Comparison of ENCODE assay signal across 39 cellular contexts in the genomic region with DNA sequence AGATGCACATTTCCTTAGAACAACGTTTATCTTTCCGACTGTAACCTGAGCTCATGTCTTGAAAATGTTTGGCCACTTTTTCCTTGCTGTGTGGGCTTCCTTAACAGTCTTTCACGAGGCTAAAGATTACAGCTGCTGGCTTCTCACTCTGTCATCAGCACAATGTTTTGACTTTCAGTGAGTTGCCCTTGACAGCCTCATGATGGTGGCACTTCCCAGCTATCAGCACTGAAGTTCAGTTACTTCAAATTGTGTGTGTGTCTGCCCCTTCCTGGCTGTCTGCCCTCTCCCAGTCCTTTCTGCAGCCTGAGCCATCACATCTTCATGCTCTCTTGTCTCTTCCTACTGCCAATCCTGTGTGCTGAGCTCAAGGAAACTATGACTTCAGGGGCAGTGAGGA.
"Had no signal": no experiment of that assay in that cellular context is flagged by ENCODE, and none has a peak within 500 bp of the region (broad histone marks: within the 10 kb centered on the region; RNA-seq: fewer than 3 reads in every experiment).

No MANE protein-coding gene starts in this region.

- H3K4me1 Mint-ChIP-seq: activated naive CD4-positive, alpha-beta T cell treated with anti-CD3 and anti-CD28 coated beads, Interleukin-2, amount 10 ng/mL, durations not matched to agents 7 days and 5 days; activated naive CD4-positive, alpha-beta T cell treated with anti-CD3 and anti-CD28 coated beads, Interleukin-2, amount 50 U/mL, for 24 hours; activated naive CD8-positive, alpha-beta T cell treated with anti-CD3 and anti-CD28 coated beads for 36 hours; activated naive CD8-positive, alpha-beta T cell treated with anti-CD3 and anti-CD28 coated beads, Interleukin-2, amount 10 ng/mL, durations not matched to agents 7 days and 5 days; activated naive CD8-positive, alpha-beta T cell treated with anti-CD3 and anti-CD28 coated beads, Interleukin-2, amount 50 U/mL, for 24 hours; activated T-helper 17 cell treated with anti-CD3 and anti-CD28 coated beads, Interleukin-2, amount 50 U/mL, for 72 hours; central memory CD8-positive, alpha-beta T cell had no signal

- H3K27me3 Mint-ChIP-seq: activated naive CD4-positive, alpha-beta T cell treated with anti-CD3 and anti-CD28 coated beads, Interleukin-2, amount 10 ng/mL, durations not matched to agents 7 days and 5 days; activated naive CD8-positive, alpha-beta T cell treated with anti-CD3 and anti-CD28 coated beads, Interleukin-2, amount 10 ng/mL, durations not matched to agents 7 days and 5 days; activated naive CD8-positive, alpha-beta T cell treated with anti-CD3 and anti-CD28 coated beads, Interleukin-2, amount 50 U/mL, for 24 hours; brain had no signal

- H3K4me3 ChIP-seq: adrenal gland, ascending aorta, body of pancreas, breast epithelium, cardiac muscle cell had no signal

- H3K27ac ChIP-seq: adrenal gland, body of pancreas, brain microvascular endothelial cell, breast epithelium, cardiac muscle cell had no signal

- ATAC-seq: activated naive CD4-positive, alpha-beta T cell treated with anti-CD3 and anti-CD28 coated beads, Interleukin-2, amount 50 U/mL, for 72 hours; activated naive CD8-positive, alpha-beta T cell treated with anti-CD3 and anti-CD28 coated beads, Interleukin-2, amount 50 U/mL, for 24 hours; activated T-cell treated with anti-CD3 and anti-CD28 coated beads, Interleukin-2, amount 50 U/mL, for 4 hours; activated T-cell treated with anti-CD3 and anti-CD28 coated beads, Interleukin-2, amount 50 U/mL, for 72 hours; activated T-helper 17 cell treated with anti-CD3 and anti-CD28 coated beads, Interleukin-2, amount 50 U/mL, for 72 hours; body of pancreas had no signal

- H3K9me3 ChIP-seq: adrenal gland, ascending aorta, body of pancreas, breast epithelium had no signal

- H3K36me3 ChIP-seq: adrenal gland, ascending aorta, brain microvascular endothelial cell, breast epithelium, cardiac muscle cell had no signal

- H3K4me3 Mint-ChIP-seq: activated naive CD4-positive, alpha-beta T cell treated with anti-CD3 and anti-CD28 coated beads for 36 hours; activated naive CD4-positive, alpha-beta T cell treated with anti-CD3 and anti-CD28 coated beads, Interleukin-2, amount 10 ng/mL, durations not matched to agents 7 days and 5 days; activated naive CD4-positive, alpha-beta T cell treated with anti-CD3 and anti-CD28 coated beads, Interleukin-2, amount 50 U/mL, for 24 hours; activated naive CD8-positive, alpha-beta T cell; activated naive CD8-positive, alpha-beta T cell treated with anti-CD3 and anti-CD28 coated beads for 36 hours; activated naive CD8-positive, alpha-beta T cell treated with anti-CD3 and anti-CD28 coated beads, Interleukin-2, amount 10 ng/mL, durations not matched to agents 7 days and 5 days; activated naive CD8-positive, alpha-beta T cell treated with anti-CD3 and anti-CD28 coated beads, Interleukin-2, amount 50 U/mL, for 24 hours; activated T-cell treated with anti-CD3 and anti-CD28 coated beads, Interleukin-2, amount 50 U/mL, for 24 hours; activated T-cell treated with anti-CD3 and anti-CD28 coated beads, Interleukin-2, amount 50 U/mL, for 4 hours; activated T-cell treated with anti-CD3 and anti-CD28 coated beads, Interleukin-2, amount 50 U/mL, for 72 hours; activated T-helper 1 cell treated with anti-CD3 and anti-CD28 coated beads, Interleukin-12 subunit alpha, Interleukin-12 subunit beta, Interleukin-2, Interleukin-4 antibody, amounts not matched to agents 30 ng/mL and 10 ng/mL and 1 ng/mL, durations not matched to agents 14 hours and 24 hours and 36 hours; activated T-helper 17 cell treated with anti-CD3 and anti-CD28 coated beads, Interleukin-2, amount 50 U/mL, for 72 hours; brain; central memory CD8-positive, alpha-beta T cell had no signal

- H3K4me1 ChIP-seq: adrenal gland, ascending aorta, body of pancreas, breast epithelium had no signal

- DNase-seq: activated effector memory CD4-positive, alpha-beta T cell treated with anti-CD3 and anti-CD28 coated beads, Interleukin-2, amount 50 U/mL, for 16 hours; activated effector memory CD4-positive, alpha-beta T cell treated with Interleukin-2 at 50 U/mL for 16 hours; activated gamma-delta T cell; activated gamma-delta T cell treated with Interleukin-2 at 50 U/mL for 16 hours; activated naive CD4-positive, alpha-beta T cell; activated naive CD4-positive, alpha-beta T cell treated with anti-CD3 and anti-CD28 coated beads for 36 hours; activated naive CD4-positive, alpha-beta T cell treated with anti-CD3 and anti-CD28 coated beads, Interleukin-2, amount 10 ng/mL, durations not matched to agents 7 days and 5 days; activated naive CD4-positive, alpha-beta T cell treated with anti-CD3 and anti-CD28 coated beads, Interleukin-2, amount 50 U/mL, for 16 hours; activated naive CD4-positive, alpha-beta T cell treated with Interleukin-2 at 50 U/mL for 16 hours; activated naive CD8-positive, alpha-beta T cell treated with anti-CD3 and anti-CD28 coated beads for 36 hours; activated naive CD8-positive, alpha-beta T cell treated with anti-CD3 and anti-CD28 coated beads, Interleukin-2, amount 10 ng/mL, durations not matched to agents 7 days and 5 days; activated naive CD8-positive, alpha-beta T cell treated with anti-CD3 and anti-CD28 coated beads, Interleukin-2, amount 50 U/mL, for 24 hours; activated T-cell treated with anti-CD3 and anti-CD28 coated beads for 4 hours; activated T-cell treated with anti-CD3 and anti-CD28 coated beads, Interleukin-2, amount 50 U/mL, for 1 hour; activated T-cell treated with anti-CD3 and anti-CD28 coated beads, Interleukin-2, amount 50 U/mL, for 24 hours; activated T-cell treated with anti-CD3 and anti-CD28 coated beads, Interleukin-2, amount 50 U/mL, for 4 hours; activated T-cell treated with anti-CD3 and anti-CD28 coated beads, Interleukin-2, amount 50 U/mL, for 48 hours; activated T-cell treated with anti-CD3 and anti-CD28 coated beads, Interleukin-2, amount 50 U/mL, for 72 hours; adrenal gland; amniotic stem cell; amygdala; anterior cingulate cortex; aorta; body of pancreas; brain microvascular endothelial cell; caudate nucleus; central memory CD4-positive, alpha-beta T cell; cerebellar nuclear complex had no signal

- H3K36me3 Mint-ChIP-seq: activated naive CD4-positive, alpha-beta T cell treated with anti-CD3 and anti-CD28 coated beads, Interleukin-2, amount 10 ng/mL, durations not matched to agents 7 days and 5 days; activated naive CD4-positive, alpha-beta T cell treated with anti-CD3 and anti-CD28 coated beads, Interleukin-2, amount 50 U/mL, for 24 hours; activated naive CD4-positive, alpha-beta T cell treated with anti-CD3 and anti-CD28 coated beads, Interleukin-2, amount 50 U/mL, for 72 hours; activated naive CD8-positive, alpha-beta T cell; activated naive CD8-positive, alpha-beta T cell treated with anti-CD3 and anti-CD28 coated beads for 36 hours; activated naive CD8-positive, alpha-beta T cell treated with anti-CD3 and anti-CD28 coated beads, Interleukin-2, amount 10 ng/mL, durations not matched to agents 7 days and 5 days; brain had no signal

- H3K9me3 Mint-ChIP-seq: activated naive CD4-positive, alpha-beta T cell treated with anti-CD3 and anti-CD28 coated beads for 36 hours; activated naive CD4-positive, alpha-beta T cell treated with anti-CD3 and anti-CD28 coated beads, Interleukin-2, amount 10 ng/mL, durations not matched to agents 7 days and 5 days; activated naive CD4-positive, alpha-beta T cell treated with anti-CD3 and anti-CD28 coated beads, Interleukin-2, amount 50 U/mL, for 24 hours; activated naive CD4-positive, alpha-beta T cell treated with anti-CD3 and anti-CD28 coated beads, Interleukin-2, amount 50 U/mL, for 72 hours; activated naive CD8-positive, alpha-beta T cell treated with anti-CD3 and anti-CD28 coated beads for 36 hours; activated naive CD8-positive, alpha-beta T cell treated with anti-CD3 and anti-CD28 coated beads, Interleukin-2, amount 10 ng/mL, durations not matched to agents 7 days and 5 days; activated naive CD8-positive, alpha-beta T cell treated with anti-CD3 and anti-CD28 coated beads, Interleukin-2, amount 50 U/mL, for 24 hours; activated T-cell treated with anti-CD3 and anti-CD28 coated beads, Interleukin-2, amount 50 U/mL, for 24 hours; activated T-cell treated with anti-CD3 and anti-CD28 coated beads, Interleukin-2, amount 50 U/mL, for 4 hours; activated T-cell treated with anti-CD3 and anti-CD28 coated beads, Interleukin-2, amount 50 U/mL, for 72 hours; activated T-helper 1 cell treated with anti-CD3 and anti-CD28 coated beads, Interleukin-12 subunit alpha, Interleukin-12 subunit beta, Interleukin-2, Interleukin-4 antibody, amounts not matched to agents 30 ng/mL and 10 ng/mL and 1 ng/mL, durations not matched to agents 14 hours and 24 hours and 36 hours; activated T-helper 17 cell treated with anti-CD3 and anti-CD28 coated beads, Interleukin-2, amount 50 U/mL, for 72 hours; activated T-helper 2 cell treated with anti-CD3 and anti-CD28 coated beads, Interferon-gamma antibody, Interleukin-2, Interleukin-4, amounts not matched to agents 10 μg/mL and 5 μg/mL and 100 μg/mL, durations not matched to agents 14 hours and 24 hours and 36 hours had no signal

- H3K27ac Mint-ChIP-seq: activated naive CD4-positive, alpha-beta T cell treated with anti-CD3 and anti-CD28 coated beads for 36 hours; activated naive CD4-positive, alpha-beta T cell treated with anti-CD3 and anti-CD28 coated beads, Interleukin-2, amount 10 ng/mL, durations not matched to agents 7 days and 5 days; activated naive CD4-positive, alpha-beta T cell treated with anti-CD3 and anti-CD28 coated beads, Interleukin-2, amount 50 U/mL, for 24 hours; activated naive CD4-positive, alpha-beta T cell treated with anti-CD3 and anti-CD28 coated beads, Interleukin-2, amount 50 U/mL, for 72 hours; activated naive CD8-positive, alpha-beta T cell; activated naive CD8-positive, alpha-beta T cell treated with anti-CD3 and anti-CD28 coated beads for 36 hours; activated naive CD8-positive, alpha-beta T cell treated with anti-CD3 and anti-CD28 coated beads, Interleukin-2, amount 10 ng/mL, durations not matched to agents 7 days and 5 days; activated naive CD8-positive, alpha-beta T cell treated with anti-CD3 and anti-CD28 coated beads, Interleukin-2, amount 50 U/mL, for 24 hours; activated T-cell treated with anti-CD3 and anti-CD28 coated beads, Interleukin-2, amount 50 U/mL, for 24 hours; activated T-cell treated with anti-CD3 and anti-CD28 coated beads, Interleukin-2, amount 50 U/mL, for 72 hours; activated T-helper 1 cell treated with anti-CD3 and anti-CD28 coated beads, Interleukin-12 subunit alpha, Interleukin-12 subunit beta, Interleukin-2, Interleukin-4 antibody, amounts not matched to agents 30 ng/mL and 10 ng/mL and 1 ng/mL, durations not matched to agents 14 hours and 24 hours and 36 hours; activated T-helper 17 cell treated with anti-CD3 and anti-CD28 coated beads, Interleukin-2, amount 50 U/mL, for 72 hours; activated T-helper 2 cell treated with anti-CD3 and anti-CD28 coated beads, Interferon-gamma antibody, Interleukin-2, Interleukin-4, amounts not matched to agents 10 μg/mL and 5 μg/mL and 100 μg/mL, durations not matched to agents 14 hours and 24 hours and 36 hours; brain had no signal

- H3K27me3 ChIP-seq: adrenal gland, ascending aorta, body of pancreas, brain microvascular endothelial cell, breast epithelium, cardiac muscle cell had no signal
